In the genomic region with DNA sequence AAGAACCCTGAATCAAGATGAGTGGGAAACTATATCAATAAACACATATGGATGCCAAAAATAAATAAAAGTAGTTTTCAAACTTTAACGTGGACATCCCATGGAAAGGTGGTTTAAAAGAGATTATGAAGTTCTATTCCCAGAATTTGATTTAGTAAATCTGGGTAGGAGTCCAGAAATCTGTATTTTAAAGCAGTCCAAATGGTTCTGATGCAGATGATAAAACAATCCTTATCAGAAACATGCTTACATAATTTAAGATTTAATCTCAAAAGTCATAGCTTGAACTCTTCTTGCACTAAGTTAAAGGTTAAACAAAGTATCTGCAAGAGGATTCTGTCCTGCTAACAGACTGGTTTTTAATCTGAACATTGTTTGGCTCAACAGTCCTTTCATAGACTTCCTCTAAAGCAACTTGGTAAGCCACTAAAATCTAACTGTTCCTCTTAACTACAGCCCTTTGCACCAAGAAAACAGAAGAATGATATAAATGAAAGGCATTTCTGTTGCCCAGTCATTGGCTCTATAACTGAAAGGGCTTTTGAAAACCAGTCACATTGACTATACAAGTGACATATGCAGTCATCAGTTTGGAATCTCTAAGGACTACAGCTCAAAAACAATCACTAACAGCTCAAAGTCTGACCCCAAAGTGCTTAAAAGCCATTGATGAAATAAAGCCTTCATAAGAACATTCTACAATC, we compare ENCODE assay signal across 8 cellular contexts.
DNase-seq lines count a peak whose midpoint lies in the region; ATAC-seq and TF ChIP-seq lines count a peak whose summit lies in the region.

No MANE protein-coding gene starts in this region.

- TF ChIP-seq CTCF in GM13976 (IDR thresholded peaks at IDR 0.05; ENCODE audit: borderline replicate concordance, control extremely low read depth, extremely low read depth, insufficient read depth, missing control alignments), result no peak

- H3K9me3 ChIP-seq in subcutaneous abdominal adipose tissue (ENCODE audit: control insufficient read depth in 5 of 5, low read length in 5 of 5), result no peaks in the 10 kb centered on the region

- no peak for ATAC-seq in activated CD4-positive, CD25-positive, alpha-beta regulatory T cell treated with anti-CD3 and anti-CD28 coated beads, Interleukin-2, amount 50 U/mL, for 24 hours
- ATAC-seq in HG03520 (IDR thresholded peaks at IDR 0.05; ENCODE audit: unreplicated experiment) (no peak), HG02759 (IDR thresholded peaks at IDR 0.05; ENCODE audit: unreplicated experiment) (no peak)

- H3K36me3 ChIP-seq in subcutaneous abdominal adipose tissue (ENCODE audit: control insufficient read depth in 5 of 5, insufficient read depth in 5 of 5, low read length in 5 of 5), result no peaks in the 10 kb centered on the region

- no peaks in the 10 kb centered on the region for H3K27me3 ChIP-seq in subcutaneous abdominal adipose tissue (ENCODE audit: control insufficient read depth in 5 of 5, insufficient read depth in 4 of 5, low read length in 5 of 5)

- H3K4me3 ChIP-seq in subcutaneous abdominal adipose tissue (ENCODE audit: low read depth in 1 of 5, low read length in 5 of 5), result no peak overlapping the region

- in situ Hi-C loops in GM13976 (cut with MboI; ENCODE audit: low sequenced_read_pairs, unreplicated experiment), result no loop called here

- H3K4me1 ChIP-seq in subcutaneous abdominal adipose tissue (ENCODE audit: control insufficient read depth in 5 of 5, insufficient read depth in 5 of 5, low read length in 5 of 5), result peaks cover 0 to 19% (median 16%) of the 10 kb centered on the region in 5 donors

- peak overlapping the region in 2 of 5 donors; percentile 52 to 59 for H3K9ac ChIP-seq in subcutaneous abdominal adipose tissue (ENCODE audit: low read length in 5 of 5)

- DNase-seq in HS-5 (ENCODE audit: low read depth) (peak; percentile 71), amniotic stem cell (lab: John Stamatoyannopoulos, UW) (peak; percentile 62), iPS-NIHi7 (ENCODE audit: extremely low spot score) (peak; percentile 23), GM13976 (ENCODE audit: low spot score) (no peak)

- peak overlapping the region; percentile 73 for H3K27ac ChIP-seq in subcutaneous abdominal adipose tissue (ENCODE audit: low read depth, low read length)
